8 cellular contexts compared by ENCODE assay signal in genomic region chr1:55800503-55800902, GRCh38.
"Had no signal": no experiment of that assay in that cellular context is flagged by ENCODE, and none has a peak within 500 bp of the region (broad histone marks: within the 10 kb centered on the region; RNA-seq: fewer than 3 reads in every experiment).

No MANE protein-coding gene starts in this region.

- DNase-seq: GDM1, GF-D8 had no signal

- FAIRE-seq: G401.6, GM12878, GM12891, GM12892, GM18507, GM19239 had no signal

- H3K4me3 ChIP-seq: GM12878 had no signal

- ATAC-seq: GM12878 had no signal
